8 cellular contexts compared by ENCODE assay signal in genomic region chr19:2271516-2272103, GRCh38. TPM values are rescaled to one million over a fixed set of nuclear protein-coding genes. Genes with fewer than 3 reads are reported as not detected.
A peak's percentile ranks its signal among the peaks of the same experiment; 100 is the strongest.
DNase-seq lines count a peak whose midpoint lies in the region; ATAC-seq and TF ChIP-seq lines count a peak whose summit lies in the region.

No MANE protein-coding gene starts in this region.

- H3K9me3 ChIP-seq in Caco-2 (no peaks in the 10 kb centered on the region), lower lobe of right lung (no peaks in the 10 kb centered on the region)

- no peaks in the 10 kb centered on the region for H3K27me3 Mint-ChIP-seq in Caco-2 (ENCODE audit: insufficient read depth, unreplicated experiment)
- peaks cover 7% of the 10 kb centered on the region for H3K27me3 Mint-ChIP-seq in brain

- H3K4me3 Mint-ChIP-seq in Caco-2 (ENCODE audit: unreplicated experiment) (peak overlapping the region; percentile 82), brain (peak overlapping the region; percentile 87 to 95 (median 89))

- H3K27me3 ChIP-seq in Caco-2 (replicated peaks; ENCODE audit: control insufficient read depth, insufficient read depth, low read length) (no peaks in the 10 kb centered on the region), lower lobe of right lung (ENCODE audit: low read depth) (no peaks in the 10 kb centered on the region)

- peaks cover 7% of the 10 kb centered on the region; the same call in 1 of the 2 replicates for H3K4me1 ChIP-seq in Caco-2
- H3K4me1 ChIP-seq in lower lobe of right lung, result peaks cover 75% of the 10 kb centered on the region
- no peaks in the 10 kb centered on the region for H3K4me1 ChIP-seq in urinary bladder (ENCODE audit: insufficient read depth)

- H3K36me3 ChIP-seq in Caco-2 (ENCODE audit: control insufficient read depth, insufficient read depth, low read length), result peaks cover 5% of the 10 kb centered on the region
- peaks cover 38% of the 10 kb centered on the region for H3K36me3 ChIP-seq in lower lobe of right lung
- H3K36me3 ChIP-seq in urinary bladder (ENCODE audit: insufficient read depth), result no peaks in the 10 kb centered on the region

- no peaks in the 10 kb centered on the region for H3K9me3 Mint-ChIP-seq in Caco-2 (ENCODE audit: unreplicated experiment)
- H3K9me3 Mint-ChIP-seq in brain, result peaks cover 0 to 6% (median 0%) of the 10 kb centered on the region in 5 experiments

- BruUV-seq in Caco-2 (replicated peaks; lab: Mats Ljungman, UMichigan), result no TSS peak

- CTCF ChIA-PET in Caco-2 (lab: Charles Lee), result no interaction called here

- POLR2A ChIA-PET in Caco-2 (lab: Charles Lee), result interaction anchor here (0.5 kb wide), 1 partner anchor 119 kb away, joined by 3 read pairs; no protein-coding TSS in a partner anchor

- H3K27ac Mint-ChIP-seq in Caco-2 (ENCODE audit: unreplicated experiment) (peak overlapping the region; percentile 93), brain (peak overlapping the region; percentile 75 to 97 (median 86))

- WGBS in urinary bladder, result 39% methylated on average over 27 of the region's 27 CpGs

- no peak for ATAC-seq in lower lobe of right lung
- ATAC-seq in GM19452 (IDR thresholded peaks at IDR 0.05; ENCODE audit: unreplicated experiment), result no peak
- ATAC-seq in HG03342 (IDR thresholded peaks at IDR 0.05; ENCODE audit: unreplicated experiment), result no peak

- H3K4me1 Mint-ChIP-seq in Caco-2 (ENCODE audit: low read depth, unreplicated experiment) (no peaks in the 10 kb centered on the region), brain (peaks cover 53% of the 10 kb centered on the region)

- H3K4me3 ChIP-seq in Caco-2 (ENCODE audit: low read depth, low read length) (peak overlapping the region; percentile 99), lower lobe of right lung (peak overlapping the region; percentile 92), urinary bladder (ENCODE audit: low read depth, low read length) (peak overlapping the region; percentile 97)

- H3K27ac ChIP-seq in lower lobe of right lung (peak overlapping the region; percentile 99), urinary bladder (ENCODE audit: low read depth) (peak overlapping the region; percentile 92)

- intact Hi-C loops in Caco-2 (cut with micrococcal nuclease; ENCODE audit: unreplicated experiment) (no loop called here), lower lobe of right lung (cut with DNase I) (no loop called here)

- no peak for DNase-seq in Caco-2
- DNase-seq in MV-4-11 (lab: John Stamatoyannopoulos, UW), result peak; percentile 47
- no peak for DNase-seq in lower lobe of right lung
- DNase-seq in NCI-H2107 treated with DMSO at 0.1 percent for 48 hours (lab: John Stamatoyannopoulos, UW; ENCODE audit: unreplicated experiment), result no peak

- TF ChIP-seq CTCF in Caco-2 (IDR thresholded peaks at IDR 0.05; ENCODE audit: insufficient read depth in 1 of 2, low read depth in 1 of 2, low read length in 1 of 2, severe bottlenecking in 1 of 2, unreplicated experiment in 1 of 2) (no peak), brain (conservative IDR thresholded peaks at IDR 0.05) (no peak), lower lobe of right lung (IDR thresholded peaks at IDR 0.05) (no peak)

- peaks cover 73% of the 10 kb centered on the region for H3K36me3 Mint-ChIP-seq in Caco-2 (ENCODE audit: insufficient read depth, unreplicated experiment)
- peaks cover 23% of the 10 kb centered on the region for H3K36me3 Mint-ChIP-seq in brain

RNA-seq across cellular contexts. Expression of gene PEAK3, which starts 10.4 kb away (rescaled TPM):
- total RNA-seq in Caco-2 (2022), result not detected in 2 replicates
- polyA plus RNA-seq in brain (ENCODE audit: insufficient read depth, low read depth, low replicate concordance), result not detected
- total RNA-seq in lower lobe of right lung, result 7.5 TPM
- not detected for total RNA-seq in urinary bladder
- 0.58 TPM for polyA plus RNA-seq in urinary bladder

RNA-seq across cellular contexts. Expression of gene JSRP1, which starts 15.4 kb away (rescaled TPM):
- total RNA-seq in Caco-2 (2022) (not detected in 2 replicates), lower lobe of right lung (not detected), urinary bladder (1.6 TPM)
- polyA plus RNA-seq in brain (ENCODE audit: insufficient read depth, low read depth, low replicate concordance) (5.7 TPM), urinary bladder (1.3 TPM)

RNA-seq across cellular contexts. Expression of gene AMH, which starts 22.5 kb away (rescaled TPM):
- total RNA-seq in Caco-2 (2022) (19.3 and 19.4 TPM in 2 replicates), lower lobe of right lung (1.9 TPM), urinary bladder (not detected)
- polyA plus RNA-seq in brain (ENCODE audit: insufficient read depth, low read depth, low replicate concordance) (23.2 TPM), urinary bladder (0.44 TPM)

RNA-seq across cellular contexts. Expression of gene SF3A2, which starts 35.0 kb away (rescaled TPM):
- total RNA-seq in Caco-2 (2022), result 129 and 135 TPM in 2 replicates
- 300 TPM for polyA plus RNA-seq in brain (ENCODE audit: insufficient read depth, low read depth, low replicate concordance)
- total RNA-seq in lower lobe of right lung, result 55.6 TPM
- total RNA-seq in urinary bladder, result 32.5 TPM
- 69.9 TPM for polyA plus RNA-seq in urinary bladder

RNA-seq across cellular contexts. Expression of gene PLEKHJ1, which starts 35.5 kb away (rescaled TPM):
- total RNA-seq in Caco-2 (2022) (119 TPM in 2 replicates), lower lobe of right lung (52.0 TPM), urinary bladder (30.6 TPM)
- polyA plus RNA-seq in brain (ENCODE audit: insufficient read depth, low read depth, low replicate concordance) (124 TPM), urinary bladder (60.9 TPM)
